27 cellular contexts compared by ENCODE assay signal in genomic region chr14:94364037-94364436, GRCh38. TPM values are rescaled to one million over a fixed set of nuclear protein-coding genes. Genes with fewer than 3 reads are reported as not detected.
DNase-seq lines count a peak whose midpoint lies in the region; ATAC-seq, FAIRE-seq and TF ChIP-seq lines count a peak whose summit lies in the region.
"Had no signal": no experiment of that assay in that cellular context is flagged by ENCODE, and none has a peak within 500 bp of the region (broad histone marks: within the 10 kb centered on the region; RNA-seq: fewer than 3 reads in every experiment).

No MANE protein-coding gene starts in this region.

- H3K9me3 Mint-ChIP-seq in naive thymus-derived CD4-positive, alpha-beta T cell = no peaks in the 10 kb centered on the region
- H3K9me3 Mint-ChIP-seq in T-helper 2 cell treated with Interferon-gamma antibody and Interleukin-4, amounts not matched to agents 5 μg/mL and 100 μg/mL, for 36 hours = no peaks in the 10 kb centered on the region

- CTCF ChIA-PET in GM12878 (lab: Yijun Ruan, JAX) = no interaction called here
- CTCF ChIA-PET in naive thymus-derived CD4-positive, alpha-beta T cell (lab: Charles Lee) = interaction anchor here (0.6 kb wide), 1 partner anchor 1195 kb away, joined by 3 read pairs; no protein-coding TSS in a partner anchor

- SMC1A ChIA-PET in GM12878 (lab: Charles Lee; ENCODE audit: uncharacterized antibody, unreplicated experiment) = no interaction called here

- no peak for DNase-seq in GM12878 (ENCODE audit: low read depth, low spot score)
- DNase-seq in islet precursor cell = peak; percentile 43
- no peak for DNase-seq in naive thymus-derived CD4-positive, alpha-beta T cell
- no peak for DNase-seq in aorta
- DNase-seq in NCI-H146 treated with DMSO at 0.1 percent for 48 hours (lab: John Stamatoyannopoulos, UW; ENCODE audit: unreplicated experiment) = no peak
- DNase-seq in NCI-H510A (lab: John Stamatoyannopoulos, UW) = no peak
- DNase-seq in T-helper 2 cell treated with Interferon-gamma antibody and Interleukin-4, amounts not matched to agents 5 μg/mL and 100 μg/mL, for 36 hours (ENCODE audit: low spot score) = no peak
- DNase-seq: C1 segment of cervical spinal cord; CD4-positive, alpha-beta memory T cell; COR-L47; Karpas-422; NCI-H1092 treated with DMSO at 0.1 percent for 48 hours; NCI-H1436; NCI-H187 treated with DMSO at 0.1 percent for 48 hours; NCI-H2171 treated with DMSO at 0.1 percent for 48 hours; NCI-H345; NCI-H524; NCI-H748 treated with DMSO at 0.1 percent for 48 hours; SJCRH30 had no signal

- no peaks in the 10 kb centered on the region for H3K79me2 ChIP-seq in GM12878 (ENCODE audit: control insufficient read depth, insufficient read depth, low read length)

- no peak overlapping the region for H3K4me3 Mint-ChIP-seq in naive thymus-derived CD4-positive, alpha-beta T cell
- no peak overlapping the region for H3K4me3 Mint-ChIP-seq in T-helper 2 cell treated with Interferon-gamma antibody and Interleukin-4, amounts not matched to agents 5 μg/mL and 100 μg/mL, for 36 hours
- H3K4me3 Mint-ChIP-seq: CD4-positive, alpha-beta memory T cell had no signal

- peaks cover 3 to 34% (median 17%) of the 10 kb centered on the region in 5 donors for H3K27me3 Mint-ChIP-seq in naive thymus-derived CD4-positive, alpha-beta T cell
- peaks cover 3% of the 10 kb centered on the region for H3K27me3 Mint-ChIP-seq in T-helper 2 cell treated with Interferon-gamma antibody and Interleukin-4, amounts not matched to agents 5 μg/mL and 100 μg/mL, for 36 hours (ENCODE audit: low read depth)

- RAD21 ChIA-PET in GM12878 (lab: Charles Lee; ENCODE audit: unreplicated experiment) = no interaction called here

- TF ChIP-seq POLR2A in GM12878 (IDR thresholded peaks at IDR 0.05; ENCODE audit: low read depth, low read length) = no peak

- H2AFZ ChIP-seq in GM12878 (ENCODE audit: control insufficient read depth, low read depth, low read length) = no peak overlapping the region

- no peaks in the 10 kb centered on the region for H3K36me3 Mint-ChIP-seq in naive thymus-derived CD4-positive, alpha-beta T cell
- no peaks in the 10 kb centered on the region for H3K36me3 Mint-ChIP-seq in T-helper 2 cell treated with Interferon-gamma antibody and Interleukin-4, amounts not matched to agents 5 μg/mL and 100 μg/mL, for 36 hours (ENCODE audit: low read depth)
- H3K36me3 Mint-ChIP-seq: CD4-positive, alpha-beta memory T cell had no signal

- H3K4me2 ChIP-seq in GM12878 (ENCODE audit: control insufficient read depth, insufficient read depth) = no peak overlapping the region

- H3K27ac ChIP-seq in GM12878 (ENCODE audit: control insufficient read depth, insufficient read depth) (no peak overlapping the region), aorta (ENCODE audit: low read depth in 1 of 2, low read length in 2 of 2) (no peak overlapping the region)
- H3K27ac ChIP-seq in naive thymus-derived CD4-positive, alpha-beta T cell (ENCODE audit: low read depth, low read length) = no peak overlapping the region
- H3K27ac ChIP-seq: SJCRH30 had no signal

- no peak for TF ChIP-seq EP300 in GM12878 (IDR thresholded peaks at IDR 0.05; ENCODE audit: borderline replicate concordance in 1 of 2, control insufficient read depth in 1 of 2, low read depth in 2 of 2, low read length in 2 of 2)

- no peaks in the 10 kb centered on the region for H3K36me3 ChIP-seq in GM12878 (ENCODE audit: control insufficient read depth in 2 of 2, insufficient read depth in 2 of 2, low read length in 1 of 2)
- no peaks in the 10 kb centered on the region for H3K36me3 ChIP-seq in naive thymus-derived CD4-positive, alpha-beta T cell (ENCODE audit: control insufficient read depth in 2 of 3, insufficient read depth in 3 of 3, low read length in 3 of 3)
- H3K36me3 ChIP-seq in aorta (ENCODE audit: control insufficient read depth in 1 of 2, insufficient read depth in 2 of 2, low read length in 1 of 2) = no peaks in the 10 kb centered on the region
- H3K36me3 ChIP-seq: SJCRH30 had no signal

- intact Hi-C loops in GM12878 (cut with micrococcal nuclease; ENCODE audit: unreplicated experiment) (loop anchor here (1.0 kb wide), 1 partner anchor 16 kb away; no protein-coding TSS in a partner anchor), aorta (cut with DNase I) (no loop called here)
- intact Hi-C loops in naive thymus-derived CD4-positive, alpha-beta T cell (cut with micrococcal nuclease) = no loop called here

- ATAC-seq in GM12878 (peak; percentile 67), aorta (ENCODE audit: low FRiP score) (peak; percentile 36)
- ATAC-seq in naive thymus-derived CD4-positive, alpha-beta T cell = peak; percentile 12
- ATAC-seq: HCT116 had no signal

- FAIRE-seq in GM12878 (lab: Jason Lieb, UNC) = no peak
- FAIRE-seq: G401.6, GM19239, H1, RCC 7860 had no signal

- POLR2A ChIA-PET in GM12878 (lab: Charles Lee) = no interaction called here
- POLR2A ChIA-PET in naive thymus-derived CD4-positive, alpha-beta T cell (lab: Charles Lee) = no interaction called here

- no peak overlapping the region for H3K9ac ChIP-seq in GM12878 (ENCODE audit: control insufficient read depth, insufficient read depth, low read length)

- H3K4me3 ChIP-seq in GM12878 (no peak overlapping the region), aorta (ENCODE audit: low read length in 2 of 2) (no peak overlapping the region)
- no peak overlapping the region for H3K4me3 ChIP-seq in naive thymus-derived CD4-positive, alpha-beta T cell (ENCODE audit: low read length)
- H3K4me3 ChIP-seq: SJCRH30 had no signal

- H4K20me1 ChIP-seq in GM12878 (ENCODE audit: control insufficient read depth, insufficient read depth) = no peaks in the 10 kb centered on the region

- H3K9me3 ChIP-seq in GM12878 (replicated peaks; ENCODE audit: control insufficient read depth, insufficient read depth, low read length) (no peaks in the 10 kb centered on the region), aorta (ENCODE audit: control insufficient read depth, low read length) (no peaks in the 10 kb centered on the region)
- no peaks in the 10 kb centered on the region for H3K9me3 ChIP-seq in naive thymus-derived CD4-positive, alpha-beta T cell (ENCODE audit: control insufficient read depth in 2 of 3, low read length in 3 of 3)
- H3K9me3 ChIP-seq: SJCRH30 had no signal

- TF ChIP-seq CTCF in GM12878 (IDR thresholded peaks at IDR 0.05 in 2 of 3, conservative IDR thresholded peaks at IDR 0.05 in 1 of 3; ENCODE audit: control insufficient read depth in 2 of 3, extremely low read depth in 1 of 3, insufficient read depth in 1 of 3, low read depth in 3 of 3, low read length in 3 of 3) = no peak

- TF ChIP-seq RAD21 in GM12878 (IDR thresholded peaks at IDR 0.05; ENCODE audit: insufficient read depth, low read depth, low read length) = no peak

- H3K27ac Mint-ChIP-seq in naive thymus-derived CD4-positive, alpha-beta T cell = no peak overlapping the region
- no peak overlapping the region for H3K27ac Mint-ChIP-seq in T-helper 2 cell treated with Interferon-gamma antibody and Interleukin-4, amounts not matched to agents 5 μg/mL and 100 μg/mL, for 36 hours
- H3K27ac Mint-ChIP-seq: CD4-positive, alpha-beta memory T cell had no signal

- H3K27me3 ChIP-seq in GM12878 (replicated peaks in 1 of 2; ENCODE audit: control insufficient read depth in 2 of 2, insufficient read depth in 2 of 2, low read length in 1 of 2) (no peaks in the 10 kb centered on the region), aorta (ENCODE audit: control insufficient read depth in 1 of 2, insufficient read depth in 2 of 2, low read length in 1 of 2) (no peaks in the 10 kb centered on the region)
- no peaks in the 10 kb centered on the region for H3K27me3 ChIP-seq in naive thymus-derived CD4-positive, alpha-beta T cell (ENCODE audit: control insufficient read depth in 2 of 2, insufficient read depth in 2 of 2, low read length in 2 of 2)
- H3K27me3 ChIP-seq: SJCRH30 had no signal

- WGBS in GM12878 (ENCODE audit: insufficient coverage, insufficient replicate concordance, low lambda C conversion rate, missing lambda C conversion rate) = 63% methylated on average over 3 of the region's 3 CpGs
- WGBS in aorta, 2 donors = 88 to 92% methylated on average over 3 of the region's 3 CpGs

- H3K4me1 Mint-ChIP-seq in naive thymus-derived CD4-positive, alpha-beta T cell = no peaks in the 10 kb centered on the region
- no peaks in the 10 kb centered on the region for H3K4me1 Mint-ChIP-seq in T-helper 2 cell treated with Interferon-gamma antibody and Interleukin-4, amounts not matched to agents 5 μg/mL and 100 μg/mL, for 36 hours (ENCODE audit: low read depth)

- no TSS peak for BruUV-seq in GM12878 (replicated peaks; lab: Mats Ljungman, UMichigan)

- H3K4me1 ChIP-seq in GM12878 (ENCODE audit: control insufficient read depth, insufficient read depth, low read length) (no peaks in the 10 kb centered on the region), aorta (ENCODE audit: control insufficient read depth in 1 of 2, insufficient read depth in 2 of 2, low read length in 2 of 2) (no peaks in the 10 kb centered on the region)
- H3K4me1 ChIP-seq in naive thymus-derived CD4-positive, alpha-beta T cell (ENCODE audit: control insufficient read depth in 2 of 2, insufficient read depth in 2 of 2, low read length in 2 of 2) = no peaks in the 10 kb centered on the region
- H3K4me1 ChIP-seq: SJCRH30 had no signal

- in situ Hi-C loops in GM12878 (cut with MboI) = no loop called here

RNA-seq across cellular contexts. Expression of gene SERPINA2, which starts 2.5 kb away (rescaled TPM):
- total RNA-seq in GM12878 (2013; cell fraction: nucleolus; rRNA removed) = not detected in 2 replicates
- total RNA-seq in GM12878 (2014; rRNA removed) (not detected in 2 replicates), GM12878 (2014; rRNA removed; fragmentation: Illumina TruSeq; extraction: Trizol) (not detected in 2 replicates), GM12878 (2021) (not detected in 2 replicates), aorta (not detected)
- polyA plus RNA-seq in GM12878 (2011; ENCODE audit: low read depth) = not detected
- polyA plus RNA-seq in GM12878 (2011; rRNA removed) (not detected in 2 replicates), GM12878 (2014; fragmentation: Illumina TruSeq; extraction: Trizol) (not detected in 2 replicates), GM12878 (2014; fragmentation: Nextera tagmentation; extraction: Ambion mirVana) (not detected), GM12878 (2014; rRNA removed) (not detected in 2 replicates), GM12878 (2016; fragmentation: Nextera tagmentation; extraction: Ambion mirVana) (not detected), aorta (not detected)
- polyA plus RNA-seq in GM12878 (2011; cell fraction: cytosol; rRNA removed) = not detected in 2 replicates
- not detected in 2 replicates for polyA plus RNA-seq in GM12878 (2011; cell fraction: nucleus; rRNA removed)
- polyA plus RNA-seq in GM12878 (2012) = not detected in 2 replicates
- not detected in 2 replicates for polyA minus RNA-seq in GM12878 (2011; rRNA and poly(A)+ RNA removed)
- polyA minus RNA-seq in GM12878 (2011; cell fraction: cytosol; rRNA and poly(A)+ RNA removed) = not detected in 2 replicates
- not detected in 2 replicates for polyA minus RNA-seq in GM12878 (2011; cell fraction: nucleus; rRNA and poly(A)+ RNA removed)
- not detected for total RNA-seq in naive thymus-derived CD4-positive, alpha-beta T cell
- not detected for polyA plus RNA-seq in naive thymus-derived CD4-positive, alpha-beta T cell
- total RNA-seq: A673; CD4-positive, alpha-beta memory T cell; H1; HT-29; M059J; SJCRH30 had no signal
- polyA plus RNA-seq: CD4-positive, alpha-beta memory T cell; H1 had no signal

RNA-seq across cellular contexts. Expression of gene SERPINA1, which starts 24.4 kb away (rescaled TPM):
- total RNA-seq in GM12878 (2013; cell fraction: nucleolus; rRNA removed) = not detected in 2 replicates
- total RNA-seq in GM12878 (2014; rRNA removed) = 0.40 and 0.87 TPM in 2 replicates
- 0.45 and 0.60 TPM in 2 replicates for total RNA-seq in GM12878 (2014; rRNA removed; fragmentation: Illumina TruSeq; extraction: Trizol)
- total RNA-seq in GM12878 (2021) = 5.1 and 6.6 TPM in 2 replicates
- 0.31 TPM for polyA plus RNA-seq in GM12878 (2011; ENCODE audit: low read depth)
- polyA plus RNA-seq in GM12878 (2011; rRNA removed) = 3.1 and 3.5 TPM in 2 replicates
- 3.8 and 4.1 TPM in 2 replicates for polyA plus RNA-seq in GM12878 (2011; cell fraction: cytosol; rRNA removed)
- polyA plus RNA-seq in GM12878 (2011; cell fraction: nucleus; rRNA removed) = 1.3 and 2.8 TPM in 2 replicates
- polyA plus RNA-seq in GM12878 (2012) = 0.34 and 1.2 TPM in 2 replicates
- polyA plus RNA-seq in GM12878 (2014; fragmentation: Illumina TruSeq; extraction: Trizol) = 0.36 and 0.90 TPM in 2 replicates
- polyA plus RNA-seq in GM12878 (2014; fragmentation: Nextera tagmentation; extraction: Ambion mirVana) = under 1 TPM; 0.29 to 0.62 TPM
- 0.33 and 1.0 TPM in 2 replicates for polyA plus RNA-seq in GM12878 (2014; rRNA removed)
- polyA plus RNA-seq in GM12878 (2016; fragmentation: Nextera tagmentation; extraction: Ambion mirVana) = under 1 TPM; 0.16 to 0.17 TPM
- polyA minus RNA-seq in GM12878 (2011; rRNA and poly(A)+ RNA removed) = 4.6 and 6.6 TPM in 2 replicates
- not detected in 2 replicates for polyA minus RNA-seq in GM12878 (2011; cell fraction: cytosol; rRNA and poly(A)+ RNA removed)
- 1.8 and 1.9 TPM in 2 replicates for polyA minus RNA-seq in GM12878 (2011; cell fraction: nucleus; rRNA and poly(A)+ RNA removed)
- 100 to 1,000 TPM in 1 of 5 experiments, 10 to 100 TPM in 1, under 1 TPM in 3; 0.44 to 300 (median 0.68) TPM for total RNA-seq in naive thymus-derived CD4-positive, alpha-beta T cell
- under 1 TPM; 0.59 to 0.80 TPM for polyA plus RNA-seq in naive thymus-derived CD4-positive, alpha-beta T cell
- 10 to 100 TPM; 17.8 to 23.1 TPM for total RNA-seq in aorta
- polyA plus RNA-seq in aorta = 10 to 100 TPM in 1 of 2 donors, 1 to 10 TPM in 1; 3.5 to 29.8 TPM
- total RNA-seq: A673, H1, SJCRH30 had no signal
- polyA plus RNA-seq: CD4-positive, alpha-beta memory T cell had no signal

RNA-seq across cellular contexts. Expression of gene SERPINA6, which starts 40.9 kb away (rescaled TPM):
- not detected in 2 replicates for total RNA-seq in GM12878 (2013; cell fraction: nucleolus; rRNA removed)
- total RNA-seq in GM12878 (2014; rRNA removed) = 0.23 TPM in 1 of 2 replicates, not detected in the other
- not detected in 2 replicates for total RNA-seq in GM12878 (2014; rRNA removed; fragmentation: Illumina TruSeq; extraction: Trizol)
- 0.24 TPM in 1 of 2 replicates, not detected in the other for total RNA-seq in GM12878 (2021)
- polyA plus RNA-seq in GM12878 (2011; ENCODE audit: low read depth) = not detected
- 0.27 TPM in 1 of 2 replicates, not detected in the other for polyA plus RNA-seq in GM12878 (2011; rRNA removed)
- polyA plus RNA-seq in GM12878 (2011; cell fraction: cytosol; rRNA removed) = 0.19 and 0.22 TPM in 2 replicates
- 0.09 and 0.19 TPM in 2 replicates for polyA plus RNA-seq in GM12878 (2011; cell fraction: nucleus; rRNA removed)
- polyA plus RNA-seq in GM12878 (2012) = not detected in 2 replicates
- not detected in 2 replicates for polyA plus RNA-seq in GM12878 (2014; fragmentation: Illumina TruSeq; extraction: Trizol)
- polyA plus RNA-seq in GM12878 (2014; fragmentation: Nextera tagmentation; extraction: Ambion mirVana) = not detected
- not detected in 2 replicates for polyA plus RNA-seq in GM12878 (2014; rRNA removed)
- under 1 TPM in 1 of 2 experiments, not detected in 1; 0.11 TPM for polyA plus RNA-seq in GM12878 (2016; fragmentation: Nextera tagmentation; extraction: Ambion mirVana)
- polyA minus RNA-seq in GM12878 (2011; rRNA and poly(A)+ RNA removed) = 0.31 TPM in 1 of 2 replicates, not detected in the other
- polyA minus RNA-seq in GM12878 (2011; cell fraction: cytosol; rRNA and poly(A)+ RNA removed) = not detected in 2 replicates
- polyA minus RNA-seq in GM12878 (2011; cell fraction: nucleus; rRNA and poly(A)+ RNA removed) = 0.24 TPM in 1 of 2 replicates, not detected in the other
- not detected for total RNA-seq in naive thymus-derived CD4-positive, alpha-beta T cell
- not detected for polyA plus RNA-seq in naive thymus-derived CD4-positive, alpha-beta T cell
- total RNA-seq in aorta = not detected
- polyA plus RNA-seq in aorta = not detected
- total RNA-seq: A673; CD4-positive, alpha-beta memory T cell; H1; SJCRH30 had no signal
- polyA plus RNA-seq: CD4-positive, alpha-beta memory T cell; H1 had no signal

Comparison
In these comparisons a context has a peak if more than half of its experiments do, and no peak if none do; other contexts are left out.
1. ATAC-seq: peak in every context shown above with its lines; median percentile 67 in GM12878; 36 in aorta; 12 in naive thymus-derived CD4-positive, alpha-beta T cell.